In the genomic region with DNA sequence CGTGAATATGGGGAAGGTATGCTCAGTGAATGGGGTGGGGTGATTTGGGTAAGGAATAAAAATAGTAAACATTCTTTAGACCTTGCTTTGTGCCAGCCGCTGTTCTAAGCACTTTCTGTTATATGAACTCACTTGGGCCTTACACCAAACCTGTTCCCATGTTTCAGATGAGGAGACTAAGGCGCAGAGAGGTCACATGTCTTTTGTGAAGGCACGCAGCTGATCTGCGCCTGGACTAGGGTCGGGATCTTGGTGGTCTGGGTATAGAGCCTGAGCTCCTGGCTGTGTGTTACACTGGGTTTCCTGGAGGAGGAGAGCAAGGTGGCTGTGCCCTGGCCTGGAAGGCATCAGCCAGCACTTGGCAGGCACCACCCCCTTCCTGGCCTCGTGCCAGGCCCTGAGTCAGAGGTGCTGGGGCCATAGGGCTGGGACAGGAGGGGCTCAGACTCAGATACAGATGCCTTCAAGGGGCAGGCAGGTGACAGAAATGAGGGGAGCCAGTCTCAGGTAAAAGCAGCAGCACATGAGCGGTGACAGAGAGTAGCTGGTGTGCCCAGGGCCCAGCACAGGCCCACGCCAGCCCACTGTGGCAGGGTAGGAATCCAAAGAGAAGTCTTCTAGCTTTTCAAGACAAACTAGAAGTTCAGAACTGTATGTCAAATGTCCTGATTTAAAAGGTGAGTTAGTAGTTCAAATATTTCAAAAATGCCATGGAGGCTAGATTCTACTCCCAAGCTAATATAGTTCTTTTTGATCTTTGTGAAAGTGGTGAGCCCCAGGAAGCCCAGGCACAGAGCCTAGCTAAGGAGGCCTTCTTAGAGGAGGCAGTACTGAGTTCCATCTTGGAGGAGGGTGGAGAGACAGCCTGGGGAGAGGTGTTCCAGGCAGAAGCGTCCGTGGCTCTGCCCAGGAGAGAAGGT, we compare ENCODE assay signal across 8 cellular contexts.
DNase-seq lines count a peak whose midpoint lies in the region; ATAC-seq, FAIRE-seq and TF ChIP-seq lines count a peak whose summit lies in the region.

No MANE protein-coding gene starts in this region.

- H3K36me3 Mint-ChIP-seq in activated CD4-positive, alpha-beta T cell treated with anti-CD3 and anti-CD28 coated beads, Interleukin-2, amount 10 ng/mL, durations not matched to agents 7 days and 5 days (ENCODE audit: low read depth), result no peaks in the 10 kb centered on the region
- H3K36me3 Mint-ChIP-seq in MCF 10A (ENCODE audit: insufficient read depth, unreplicated experiment), result no peaks in the 10 kb centered on the region

- no peak overlapping the region for H3K27ac Mint-ChIP-seq in activated CD4-positive, alpha-beta T cell treated with anti-CD3 and anti-CD28 coated beads, Interleukin-2, amount 10 ng/mL, durations not matched to agents 7 days and 5 days
- no peak overlapping the region for H3K27ac Mint-ChIP-seq in MCF 10A (ENCODE audit: low read depth, unreplicated experiment)

- no peaks in the 10 kb centered on the region for H3K36me3 ChIP-seq in thyroid gland

- CTCF ChIA-PET in activated CD4-positive, alpha-beta T cell treated with anti-CD3 and anti-CD28 coated beads, Interleukin-2, amount 10 ng/mL, durations not matched to agents 7 days and 5 days (lab: Charles Lee), result interaction anchor here (0.8 to 2.5 kb wide), 2 partner anchors 14 to 23 kb away, joined by 3 to 6 read pairs; no protein-coding TSS in a partner anchor
- CTCF ChIA-PET in MCF 10A (lab: Yijun Ruan, JAX), result interaction anchor here (0.7 to 1.3 kb wide), 2 partner anchors 9 to 258 kb away, joined by 3 to 4 read pairs; no protein-coding TSS in a partner anchor

- no peak overlapping the region for H3K27ac ChIP-seq in thyroid gland

- H3K27me3 Mint-ChIP-seq in activated CD4-positive, alpha-beta T cell treated with anti-CD3 and anti-CD28 coated beads, Interleukin-2, amount 10 ng/mL, durations not matched to agents 7 days and 5 days, result no peaks in the 10 kb centered on the region
- no peaks in the 10 kb centered on the region for H3K27me3 Mint-ChIP-seq in MCF 10A (ENCODE audit: insufficient read depth, unreplicated experiment)

- BruUV-seq in MCF 10A (replicated peaks; lab: Mats Ljungman, UMichigan), result no TSS peak

- H3K4me1 Mint-ChIP-seq in activated CD4-positive, alpha-beta T cell treated with anti-CD3 and anti-CD28 coated beads, Interleukin-2, amount 10 ng/mL, durations not matched to agents 7 days and 5 days, result no peaks in the 10 kb centered on the region
- peaks cover 22% of the 10 kb centered on the region for H3K4me1 Mint-ChIP-seq in MCF 10A (ENCODE audit: insufficient read depth, unreplicated experiment)

- H3K27me3 ChIP-seq in thyroid gland, result no peaks in the 10 kb centered on the region

- 79 to 85% methylated on average over 8 to 11 of the region's 11 CpGs for WGBS in thyroid gland, 2 donors

- FAIRE-seq in RCC 7860 (lab: Jason Lieb, UNC), result no peak

- no peaks in the 10 kb centered on the region for H3K9me3 Mint-ChIP-seq in activated CD4-positive, alpha-beta T cell treated with anti-CD3 and anti-CD28 coated beads, Interleukin-2, amount 10 ng/mL, durations not matched to agents 7 days and 5 days
- H3K9me3 Mint-ChIP-seq in MCF 10A (ENCODE audit: unreplicated experiment), result no peaks in the 10 kb centered on the region

- H3K9me3 ChIP-seq in thyroid gland, result no peaks in the 10 kb centered on the region

- TF ChIP-seq CTCF in MCF 10A (IDR thresholded peaks at IDR 0.05; ENCODE audit: unreplicated experiment) (no peak), thyroid gland (IDR thresholded peaks at IDR 0.05) (no peak)

- no peak for ATAC-seq in HG03108 (IDR thresholded peaks at IDR 0.05; ENCODE audit: unreplicated experiment)
- ATAC-seq in HG03439 (IDR thresholded peaks at IDR 0.05; ENCODE audit: unreplicated experiment), result no peak

- peaks cover 25 to 32% of the 10 kb centered on the region in 2 donors for H3K4me1 ChIP-seq in thyroid gland

- intact Hi-C loops in MCF 10A (cut with micrococcal nuclease), result no loop called here
- intact Hi-C loops in thyroid gland (cut with DNase I), result no loop called here

- TF ChIP-seq POLR2A in thyroid gland (IDR thresholded peaks at IDR 0.05), result no peak

- POLR2A ChIA-PET in activated CD4-positive, alpha-beta T cell treated with anti-CD3 and anti-CD28 coated beads, Interleukin-2, amount 10 ng/mL, durations not matched to agents 7 days and 5 days (lab: Charles Lee), result no interaction called here
- POLR2A ChIA-PET in MCF 10A (lab: Yijun Ruan, JAX), result no interaction called here

- peak; percentile 24 to 39 for DNase-seq in activated CD4-positive, alpha-beta T cell treated with anti-CD3 and anti-CD28 coated beads for 24 hours (ENCODE audit: low read depth in 2 of 2)
- DNase-seq in activated CD4-positive, alpha-beta T cell treated with anti-CD3 and anti-CD28 coated beads, Interleukin-2, amount 10 ng/mL, durations not matched to agents 7 days and 5 days, result no peak
- DNase-seq in RCC 7860 (ENCODE audit: low spot score) (peak; percentile 61), MCF 10A (ENCODE audit: unreplicated experiment) (peak; percentile 87), medulla oblongata (ENCODE audit: extremely low spot score) (peak; percentile 14), thyroid gland (peak; percentile 85)

- no peak overlapping the region for H3K4me3 Mint-ChIP-seq in activated CD4-positive, alpha-beta T cell treated with anti-CD3 and anti-CD28 coated beads, Interleukin-2, amount 10 ng/mL, durations not matched to agents 7 days and 5 days
- H3K4me3 Mint-ChIP-seq in MCF 10A (ENCODE audit: unreplicated experiment), result no peak overlapping the region

- H3K4me3 ChIP-seq in thyroid gland (replicated peaks in 1 of 3), result no peak overlapping the region
